ENCODE assay signal across 5 cellular contexts in genomic region chr5:141995656-141996055, GRCh38.
"Had no signal": no experiment of that assay in that cellular context is flagged by ENCODE, and none has a peak within 500 bp of the region (broad histone marks: within the 10 kb centered on the region; RNA-seq: fewer than 3 reads in every experiment).

No MANE protein-coding gene starts in this region.

- DNase-seq: GM23248, GOT3, H7, HFFc6 had no signal

- H3K9me3 Mint-ChIP-seq: HFFc6, IgD-negative memory B cell had no signal

- H3K27me3 Mint-ChIP-seq: IgD-negative memory B cell had no signal

- H3K27ac Mint-ChIP-seq: HFFc6 had no signal

- H3K4me3 Mint-ChIP-seq: HFFc6, IgD-negative memory B cell had no signal
